Comparison of ENCODE assay signal across 8 cellular contexts in the genomic region with DNA sequence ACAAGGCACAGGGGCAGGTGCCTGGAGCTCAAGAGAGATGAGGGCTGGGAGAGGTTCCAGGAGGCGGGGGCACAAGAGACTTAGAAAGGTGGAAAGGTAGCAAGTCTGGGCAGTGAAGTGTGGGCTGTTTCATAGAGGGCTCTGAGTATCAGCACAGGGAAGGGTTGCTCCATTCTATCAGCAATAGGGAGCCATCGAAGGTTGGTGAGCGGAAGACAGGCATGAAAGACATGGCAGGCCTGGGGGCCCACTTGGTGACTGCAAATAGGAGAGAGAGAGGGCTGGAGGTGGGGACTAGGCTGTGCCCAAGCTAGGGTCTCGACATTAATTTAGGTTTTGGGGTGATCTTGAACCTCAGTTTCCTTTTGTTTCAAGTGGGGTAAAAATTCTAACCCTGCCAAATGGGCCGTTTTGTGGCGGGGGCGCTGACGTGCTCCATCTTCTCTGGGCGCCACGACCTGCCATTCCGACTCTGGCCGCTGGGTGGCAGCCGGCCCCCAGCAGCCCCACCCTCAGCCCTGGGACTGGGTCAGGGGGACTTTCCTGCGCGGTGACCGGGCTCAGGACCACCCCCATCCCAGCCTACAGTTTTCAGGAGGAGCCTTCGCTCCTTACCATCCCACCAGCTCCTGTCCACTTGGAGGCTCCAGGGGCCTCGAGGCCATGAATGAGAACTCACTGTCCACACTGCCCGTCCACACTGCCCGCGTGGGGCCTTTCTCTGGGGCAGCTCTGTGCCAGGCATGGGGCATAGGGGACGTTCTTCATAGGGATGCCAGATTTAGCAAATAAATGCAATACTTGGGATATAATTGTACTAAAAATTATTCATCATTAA. TPM values are rescaled to one million over a fixed set of nuclear protein-coding genes. Genes with fewer than 3 reads are reported as not detected.
A peak's percentile ranks its signal among the peaks of the same experiment; 100 is the strongest.
DNase-seq lines count a peak whose midpoint lies in the region; ATAC-seq, FAIRE-seq and TF ChIP-seq lines count a peak whose summit lies in the region.

No MANE protein-coding gene starts in this region.

- peak; percentile 25 for DNase-seq in NCI-H2227 (lab: John Stamatoyannopoulos, UW; ENCODE audit: unreplicated experiment)
- no peak for DNase-seq in NCI-H2227 treated with DMSO at 0.1 percent for 48 hours (lab: John Stamatoyannopoulos, UW)
- DNase-seq in activated T-helper 1 cell treated with anti-CD3 and anti-CD28 coated beads, Interleukin-12 subunit alpha, Interleukin-12 subunit beta, Interleukin-2, Interleukin-4 antibody, amounts not matched to agents 30 ng/mL and 10 ng/mL and 1 ng/mL, durations not matched to agents 14 hours and 24 hours and 36 hours (ENCODE audit: low spot score), result peak; percentile 17
- DNase-seq in pancreas, result peak in 4 of 6 donors; percentile 50 to 86 (median 62)
- peak; percentile 61 to 89 for DNase-seq in aorta
- DNase-seq in SHP77 (lab: John Stamatoyannopoulos, UW), result no peak

- no peak for TF ChIP-seq POLR2A in gastroesophageal sphincter (IDR thresholded peaks at IDR 0.05)

- peak; percentile 71 for TF ChIP-seq CTCF in OCI-LY3 (IDR thresholded peaks at IDR 0.05; ENCODE audit: low read depth, low read length)
- TF ChIP-seq CTCF in gastroesophageal sphincter (IDR thresholded peaks at IDR 0.05), result peak in 3 of 4 experiments; percentile 89 to 98 (median 92)
- TF ChIP-seq CTCF in pancreas (IDR thresholded peaks at IDR 0.05), result peak; percentile 89 to 93 (median 91)

- TF ChIP-seq EP300 in gastroesophageal sphincter (IDR thresholded peaks at IDR 0.05), result no peak

- H3K9ac ChIP-seq in OCI-LY3 (ENCODE audit: low read length), result no peak overlapping the region

- peaks cover 9% of the 10 kb centered on the region; the same call in 1 of the 2 replicates for H3K27me3 ChIP-seq in OCI-LY3 (ENCODE audit: low read depth, low read length)
- peaks cover 7% of the 10 kb centered on the region for H3K27me3 ChIP-seq in gastroesophageal sphincter
- no peaks in the 10 kb centered on the region for H3K27me3 ChIP-seq in pancreas
- H3K27me3 ChIP-seq in aorta (ENCODE audit: control insufficient read depth in 1 of 2, insufficient read depth in 2 of 2, low read length in 1 of 2), result no peaks in the 10 kb centered on the region

- 10 to 20% methylated on average over 2 to 15 of the region's 22 CpGs for WGBS in gastroesophageal sphincter (ENCODE audit: low coverage in 1 of 2), 2 donors
- WGBS in pancreas, 2 donors, result 20 to 24% methylated on average over 22 of the region's 22 CpGs
- WGBS in aorta, 2 donors, result 19 to 20% methylated on average over 22 of the region's 22 CpGs

- peak overlapping the region; percentile 57 for H3K4me2 ChIP-seq in OCI-LY3 (ENCODE audit: low read length)

- H3K36me3 ChIP-seq in OCI-LY3 (replicated peaks; ENCODE audit: low read depth, low read length), result no peaks in the 10 kb centered on the region
- H3K36me3 ChIP-seq in gastroesophageal sphincter, result no peaks in the 10 kb centered on the region
- H3K36me3 ChIP-seq in pancreas, result no peaks in the 10 kb centered on the region
- no peaks in the 10 kb centered on the region for H3K36me3 ChIP-seq in aorta (ENCODE audit: control insufficient read depth in 1 of 2, insufficient read depth in 2 of 2, low read length in 1 of 2)

- FAIRE-seq in pancreas (lab: Jason Lieb, UNC), result no peak

- H3K9me3 Mint-ChIP-seq in activated T-helper 1 cell treated with anti-CD3 and anti-CD28 coated beads, Interleukin-12 subunit alpha, Interleukin-12 subunit beta, Interleukin-2, Interleukin-4 antibody, amounts not matched to agents 30 ng/mL and 10 ng/mL and 1 ng/mL, durations not matched to agents 14 hours and 24 hours and 36 hours, result no peaks in the 10 kb centered on the region

- H3K4me3 Mint-ChIP-seq in activated T-helper 1 cell treated with anti-CD3 and anti-CD28 coated beads, Interleukin-12 subunit alpha, Interleukin-12 subunit beta, Interleukin-2, Interleukin-4 antibody, amounts not matched to agents 30 ng/mL and 10 ng/mL and 1 ng/mL, durations not matched to agents 14 hours and 24 hours and 36 hours, result no peak overlapping the region

- H3K27me3 Mint-ChIP-seq in activated T-helper 1 cell treated with anti-CD3 and anti-CD28 coated beads, Interleukin-12 subunit alpha, Interleukin-12 subunit beta, Interleukin-2, Interleukin-4 antibody, amounts not matched to agents 30 ng/mL and 10 ng/mL and 1 ng/mL, durations not matched to agents 14 hours and 24 hours and 36 hours (ENCODE audit: insufficient read depth), result peaks cover 12% of the 10 kb centered on the region

- H3K4me3 ChIP-seq in OCI-LY3 (ENCODE audit: low read length) (no peak overlapping the region), gastroesophageal sphincter (no peak overlapping the region), pancreas (no peak overlapping the region), aorta (ENCODE audit: low read length in 2 of 2) (no peak overlapping the region)

- H3K27ac Mint-ChIP-seq in activated T-helper 1 cell treated with anti-CD3 and anti-CD28 coated beads, Interleukin-12 subunit alpha, Interleukin-12 subunit beta, Interleukin-2, Interleukin-4 antibody, amounts not matched to agents 30 ng/mL and 10 ng/mL and 1 ng/mL, durations not matched to agents 14 hours and 24 hours and 36 hours, result no peak overlapping the region

- H2AFZ ChIP-seq in OCI-LY3 (ENCODE audit: low read depth, low read length), result peak overlapping the region; percentile 98

- no peaks in the 10 kb centered on the region for H3K4me1 Mint-ChIP-seq in activated T-helper 1 cell treated with anti-CD3 and anti-CD28 coated beads, Interleukin-12 subunit alpha, Interleukin-12 subunit beta, Interleukin-2, Interleukin-4 antibody, amounts not matched to agents 30 ng/mL and 10 ng/mL and 1 ng/mL, durations not matched to agents 14 hours and 24 hours and 36 hours (ENCODE audit: low read depth)

- no peaks in the 10 kb centered on the region for H4K20me1 ChIP-seq in OCI-LY3 (ENCODE audit: insufficient read depth, low read length)

- H3K9me3 ChIP-seq in OCI-LY3 (ENCODE audit: insufficient read depth, low read length), result no peaks in the 10 kb centered on the region
- H3K9me3 ChIP-seq in gastroesophageal sphincter, result no peaks in the 10 kb centered on the region
- no peaks in the 10 kb centered on the region for H3K9me3 ChIP-seq in pancreas
- H3K9me3 ChIP-seq in aorta (ENCODE audit: control insufficient read depth, low read length), result no peaks in the 10 kb centered on the region

- peaks cover 3% of the 10 kb centered on the region; the same call in 1 of the 2 replicates for H3K4me1 ChIP-seq in OCI-LY3 (ENCODE audit: low read length)
- peaks cover 0 to 6% (median 0%) of the 10 kb centered on the region in 3 donors for H3K4me1 ChIP-seq in gastroesophageal sphincter
- H3K4me1 ChIP-seq in pancreas, result no peaks in the 10 kb centered on the region
- H3K4me1 ChIP-seq in aorta (ENCODE audit: control insufficient read depth in 1 of 2, insufficient read depth in 2 of 2, low read length in 2 of 2), result no peaks in the 10 kb centered on the region

- H3K79me2 ChIP-seq in OCI-LY3 (ENCODE audit: low read length), result no peaks in the 10 kb centered on the region

- ATAC-seq in gastroesophageal sphincter (peak; percentile 70), pancreas (peak; percentile 70 to 95 (median 86)), aorta (ENCODE audit: low FRiP score) (peak; percentile 83)

- intact Hi-C loops in activated T-helper 1 cell treated with anti-CD3 and anti-CD28 coated beads, Interleukin-12 subunit alpha, Interleukin-12 subunit beta, Interleukin-2, Interleukin-4 antibody, amounts not matched to agents 30 ng/mL and 10 ng/mL and 1 ng/mL, durations not matched to agents 14 hours and 24 hours and 36 hours (cut with micrococcal nuclease), result loop anchor here (1.0 to 2.0 kb wide), 2 partner anchors 284 to 361 kb away; no protein-coding TSS in a partner anchor
- intact Hi-C loops in pancreas (cut with DNase I), result loop anchor here in 2 of 3 donors (5.0 kb wide), 3 partner anchors 282 to 362 kb away; no protein-coding TSS in a partner anchor
- intact Hi-C loops in aorta (cut with DNase I), result loop anchor here (1.0 to 5.0 kb wide), 4 partner anchors 284 to 359 kb away; no protein-coding TSS in a partner anchor

- no peak overlapping the region for H3K27ac ChIP-seq in OCI-LY3 (ENCODE audit: low read length)
- H3K27ac ChIP-seq in gastroesophageal sphincter, result no peak overlapping the region
- H3K27ac ChIP-seq in pancreas, result no peak overlapping the region
- no peak overlapping the region for H3K27ac ChIP-seq in aorta (ENCODE audit: low read depth in 1 of 2, low read length in 2 of 2)

- H3K36me3 Mint-ChIP-seq in activated T-helper 1 cell treated with anti-CD3 and anti-CD28 coated beads, Interleukin-12 subunit alpha, Interleukin-12 subunit beta, Interleukin-2, Interleukin-4 antibody, amounts not matched to agents 30 ng/mL and 10 ng/mL and 1 ng/mL, durations not matched to agents 14 hours and 24 hours and 36 hours (ENCODE audit: low read depth), result no peaks in the 10 kb centered on the region

RNA-seq across cellular contexts. Expression of a gene that starts 37.2 kb away (rescaled TPM):
- total RNA-seq in activated T-helper 1 cell treated with anti-CD3 and anti-CD28 coated beads, Interleukin-12 subunit alpha, Interleukin-12 subunit beta, Interleukin-2, Interleukin-4 antibody, amounts not matched to agents 30 ng/mL and 10 ng/mL and 1 ng/mL, durations not matched to agents 14 hours and 24 hours and 36 hours, result 49.3 and 49.5 TPM in 2 replicates
- 100 to 1,000 TPM in 1 of 4 donors, 10 to 100 TPM in 3; 63.4 to 102 (median 74.0) TPM for total RNA-seq in gastroesophageal sphincter
- total RNA-seq in pancreas, result 10 to 100 TPM; 63.6 to 81.1 (median 76.7) TPM
- 10 to 100 TPM; 77.1 to 95.9 TPM for polyA plus RNA-seq in pancreas
- total RNA-seq in aorta, result 10 to 100 TPM; 46.0 to 49.1 TPM
- 10 to 100 TPM; 65.7 to 84.3 TPM for polyA plus RNA-seq in aorta

Comparison
In these comparisons a context has a peak if more than half of its experiments do, and no peak if none do; other contexts are left out.
1. DNase-seq: peak in NCI-H2227 (single experiment), activated T-helper 1 cell treated with anti-CD3 and anti-CD28 coated beads, Interleukin-12 subunit alpha, Interleukin-12 subunit beta, Interleukin-2, Interleukin-4 antibody, amounts not matched to agents 30 ng/mL and 10 ng/mL and 1 ng/mL, durations not matched to agents 14 hours and 24 hours and 36 hours (single experiment), pancreas (4 of 6) and aorta (2 of 2); none in NCI-H2227 treated with DMSO at 0.1 percent for 48 hours (single experiment) and SHP77 (0 of 2).
2. Peak in every context shown above with its lines, with median percentiles within 50 percentile points of each other: CTCF ChIP-seq and ATAC-seq.